17 cellular contexts compared by ENCODE assay signal in the genomic region with DNA sequence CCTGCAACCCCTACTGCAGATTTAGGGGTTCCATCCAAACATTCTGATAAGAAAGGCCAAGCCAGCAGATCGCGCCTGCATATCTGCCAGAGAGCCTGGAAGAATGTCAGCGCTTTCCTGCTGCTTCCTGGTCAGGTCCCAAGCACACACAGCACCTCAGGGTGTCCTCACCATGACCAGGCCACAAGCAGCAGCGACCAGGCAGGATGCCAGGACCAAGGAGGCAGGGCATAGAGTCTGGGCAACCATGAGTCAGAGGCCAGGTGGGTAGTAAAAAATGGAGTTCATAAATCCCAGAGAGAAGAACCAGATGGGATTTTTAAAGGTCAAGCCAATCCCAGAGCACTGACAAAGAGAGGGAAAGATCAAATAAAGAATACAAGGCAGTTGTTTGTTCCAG. TPM values are rescaled to one million over a fixed set of nuclear protein-coding genes. Genes with fewer than 3 reads are reported as not detected.
DNase-seq lines count a peak whose midpoint lies in the region; ATAC-seq, FAIRE-seq and TF ChIP-seq lines count a peak whose summit lies in the region.
"Had no signal": no experiment of that assay in that cellular context is flagged by ENCODE, and none has a peak within 500 bp of the region (broad histone marks: within the 10 kb centered on the region; RNA-seq: fewer than 3 reads in every experiment).

No MANE protein-coding gene starts in this region.

- peaks cover 21% of the 10 kb centered on the region for H3K4me1 Mint-ChIP-seq in activated T-helper 2 cell treated with anti-CD3 and anti-CD28 coated beads, Interferon-gamma antibody, Interleukin-2, Interleukin-4, amounts not matched to agents 10 μg/mL and 5 μg/mL and 100 μg/mL, durations not matched to agents 14 hours and 24 hours and 36 hours (ENCODE audit: low read depth)

- no peaks in the 10 kb centered on the region for H3K36me3 Mint-ChIP-seq in activated T-helper 2 cell treated with anti-CD3 and anti-CD28 coated beads, Interferon-gamma antibody, Interleukin-2, Interleukin-4, amounts not matched to agents 10 μg/mL and 5 μg/mL and 100 μg/mL, durations not matched to agents 14 hours and 24 hours and 36 hours (ENCODE audit: low read depth)
- H3K36me3 Mint-ChIP-seq: activated naive CD8-positive, alpha-beta T cell had no signal

- no peaks in the 10 kb centered on the region for H3K9me3 Mint-ChIP-seq in activated T-helper 2 cell treated with anti-CD3 and anti-CD28 coated beads, Interferon-gamma antibody, Interleukin-2, Interleukin-4, amounts not matched to agents 10 μg/mL and 5 μg/mL and 100 μg/mL, durations not matched to agents 14 hours and 24 hours and 36 hours
- H3K9me3 Mint-ChIP-seq: nephron had no signal

- no peak for FAIRE-seq in urothelium cell line (lab: Jason Lieb, UNC)
- FAIRE-seq: GM12891 had no signal

- intact Hi-C loops in activated T-helper 2 cell treated with anti-CD3 and anti-CD28 coated beads, Interferon-gamma antibody, Interleukin-2, Interleukin-4, amounts not matched to agents 10 μg/mL and 5 μg/mL and 100 μg/mL, durations not matched to agents 14 hours and 24 hours and 36 hours (cut with micrococcal nuclease) = no loop called here

- H3K27me3 Mint-ChIP-seq in activated T-helper 2 cell treated with anti-CD3 and anti-CD28 coated beads, Interferon-gamma antibody, Interleukin-2, Interleukin-4, amounts not matched to agents 10 μg/mL and 5 μg/mL and 100 μg/mL, durations not matched to agents 14 hours and 24 hours and 36 hours (ENCODE audit: low read depth) = peaks cover 44% of the 10 kb centered on the region

- no peak for TF ChIP-seq CTCF in fibroblast of villous mesenchyme (IDR thresholded peaks at IDR 0.05; ENCODE audit: insufficient read depth, low read depth, low read length)

- H3K27ac Mint-ChIP-seq in activated T-helper 2 cell treated with anti-CD3 and anti-CD28 coated beads, Interferon-gamma antibody, Interleukin-2, Interleukin-4, amounts not matched to agents 10 μg/mL and 5 μg/mL and 100 μg/mL, durations not matched to agents 14 hours and 24 hours and 36 hours = no peak overlapping the region
- H3K27ac Mint-ChIP-seq: activated naive CD8-positive, alpha-beta T cell had no signal

- peak; percentile 7 for DNase-seq in activated CD4-positive, CD25-positive, alpha-beta regulatory T cell treated with anti-CD3 and anti-CD28 coated beads, Interleukin-2, amount 50 U/mL, for 72 hours
- peak; percentile 35 for DNase-seq in RPMI8226
- DNase-seq in fibroblast of villous mesenchyme (ENCODE audit: low read depth) = peak; percentile 62
- DNase-seq in urothelium cell line (ENCODE audit: low spot score) = peak; percentile 80
- no peak for DNase-seq in activated T-helper 2 cell treated with anti-CD3 and anti-CD28 coated beads, Interferon-gamma antibody, Interleukin-2, Interleukin-4, amounts not matched to agents 10 μg/mL and 5 μg/mL and 100 μg/mL, durations not matched to agents 14 hours and 24 hours and 36 hours (ENCODE audit: low spot score)
- DNase-seq in GDM1 (lab: John Stamatoyannopoulos, UW) = no peak
- DNase-seq: 8988T; activated CD8-positive, alpha-beta memory T cell treated with anti-CD3 and anti-CD28 coated beads for 24 hours; cortex of kidney; H7; NCI-H1694 treated with DMSO at 0.1 percent for 48 hours had no signal

- ATAC-seq in activated CD4-positive, CD25-positive, alpha-beta regulatory T cell treated with anti-CD3 and anti-CD28 coated beads, Interleukin-2, amount 50 U/mL, for 24 hours = no peak
- ATAC-seq in HG02763 (IDR thresholded peaks at IDR 0.05; ENCODE audit: unreplicated experiment) = no peak

- no peak overlapping the region for H3K4me3 ChIP-seq in fibroblast of villous mesenchyme (ENCODE audit: low read depth, low read length)
- H3K4me3 ChIP-seq: smooth muscle cell had no signal

- H3K4me3 Mint-ChIP-seq in activated T-helper 2 cell treated with anti-CD3 and anti-CD28 coated beads, Interferon-gamma antibody, Interleukin-2, Interleukin-4, amounts not matched to agents 10 μg/mL and 5 μg/mL and 100 μg/mL, durations not matched to agents 14 hours and 24 hours and 36 hours (ENCODE audit: low read depth) = no peak overlapping the region
- H3K4me3 Mint-ChIP-seq: activated naive CD8-positive, alpha-beta T cell; nephron had no signal

RNA-seq across cellular contexts. Expression of a gene that starts 5.5 kb away (rescaled TPM):
- 1.3 and 2.2 TPM in 2 replicates for total RNA-seq in fibroblast of villous mesenchyme
- total RNA-seq in activated T-helper 2 cell treated with anti-CD3 and anti-CD28 coated beads, Interferon-gamma antibody, Interleukin-2, Interleukin-4, amounts not matched to agents 10 μg/mL and 5 μg/mL and 100 μg/mL, durations not matched to agents 14 hours and 24 hours and 36 hours = 1.3 and 2.0 TPM in 2 replicates

RNA-seq across cellular contexts. Expression of a gene that starts 13.2 kb away (rescaled TPM):
- 71.7 and 96.3 TPM in 2 replicates for total RNA-seq in fibroblast of villous mesenchyme
- 114 and 115 TPM in 2 replicates for total RNA-seq in activated T-helper 2 cell treated with anti-CD3 and anti-CD28 coated beads, Interferon-gamma antibody, Interleukin-2, Interleukin-4, amounts not matched to agents 10 μg/mL and 5 μg/mL and 100 μg/mL, durations not matched to agents 14 hours and 24 hours and 36 hours

RNA-seq across cellular contexts. Expression of a gene that starts 40.7 kb away (rescaled TPM):
- 0.32 TPM in 1 of 2 replicates, not detected in the other for total RNA-seq in fibroblast of villous mesenchyme
- total RNA-seq in activated T-helper 2 cell treated with anti-CD3 and anti-CD28 coated beads, Interferon-gamma antibody, Interleukin-2, Interleukin-4, amounts not matched to agents 10 μg/mL and 5 μg/mL and 100 μg/mL, durations not matched to agents 14 hours and 24 hours and 36 hours = 0.07 and 0.34 TPM in 2 replicates

RNA-seq across cellular contexts. Expression of a gene that starts 52.1 kb away (rescaled TPM):
- total RNA-seq in fibroblast of villous mesenchyme = under 0.01 TPM in 2 replicates
- not detected in 2 replicates for total RNA-seq in activated T-helper 2 cell treated with anti-CD3 and anti-CD28 coated beads, Interferon-gamma antibody, Interleukin-2, Interleukin-4, amounts not matched to agents 10 μg/mL and 5 μg/mL and 100 μg/mL, durations not matched to agents 14 hours and 24 hours and 36 hours
- total RNA-seq: smooth muscle cell had no signal

Comparison
In these comparisons a context has a peak if more than half of its experiments do, and no peak if none do; other contexts are left out.
1. DNase-seq: peak in activated CD4-positive, CD25-positive, alpha-beta regulatory T cell treated with anti-CD3 and anti-CD28 coated beads, Interleukin-2, amount 50 U/mL, for 72 hours (single experiment), RPMI8226 (single experiment), fibroblast of villous mesenchyme (single experiment) and urothelium cell line (single experiment); none in activated T-helper 2 cell treated with anti-CD3 and anti-CD28 coated beads, Interferon-gamma antibody, Interleukin-2, Interleukin-4, amounts not matched to agents 10 μg/mL and 5 μg/mL and 100 μg/mL, durations not matched to agents 14 hours and 24 hours and 36 hours (single experiment) and GDM1 (single experiment).